In the genomic region with DNA sequence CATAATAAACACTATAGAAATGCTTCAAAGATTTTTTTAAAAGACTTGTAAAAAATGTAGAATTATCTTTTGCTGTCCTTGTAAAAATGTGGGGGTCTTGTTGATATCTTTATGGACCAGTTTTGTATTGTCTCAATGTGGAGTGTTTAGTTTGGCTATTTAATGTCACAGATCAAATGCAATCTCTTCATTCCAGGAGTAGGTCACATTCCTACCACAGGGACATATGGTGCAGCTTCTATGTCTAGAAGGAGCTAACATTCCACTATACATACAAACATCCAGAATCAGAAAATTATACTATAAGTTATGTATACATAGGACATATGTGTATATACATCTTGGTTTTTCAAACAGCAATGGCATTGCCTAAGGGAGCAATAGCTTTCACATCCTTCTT, we compare ENCODE assay signal across 1 cellular context.
TF ChIP-seq lines count a peak whose summit lies in the region.

No MANE protein-coding gene starts in this region.

TF ChIP-seq in IMR-90, 13 proteins besides CTCF, POLR2A, EP300 and RAD21:
- no peak for TF ChIP-seq FOS (IDR thresholded peaks at IDR 0.05; ENCODE audit: low read depth, low read length)
- TF ChIP-seq MAZ (IDR thresholded peaks at IDR 0.05; ENCODE audit: borderline replicate concordance, low read depth, low read length), result no peak
- no peak for TF ChIP-seq SMC3 (IDR thresholded peaks at IDR 0.05; ENCODE audit: low read depth, low read length)
- TF ChIP-seq MAFK (IDR thresholded peaks at IDR 0.05; ENCODE audit: low read depth, low read length), result no peak
- TF ChIP-seq BHLHE40 (IDR thresholded peaks at IDR 0.05; ENCODE audit: low read depth, low read length), result no peak
- no peak for TF ChIP-seq CHD1 (IDR thresholded peaks at IDR 0.05; ENCODE audit: low read depth, low read length)
- TF ChIP-seq, protein P1, sequence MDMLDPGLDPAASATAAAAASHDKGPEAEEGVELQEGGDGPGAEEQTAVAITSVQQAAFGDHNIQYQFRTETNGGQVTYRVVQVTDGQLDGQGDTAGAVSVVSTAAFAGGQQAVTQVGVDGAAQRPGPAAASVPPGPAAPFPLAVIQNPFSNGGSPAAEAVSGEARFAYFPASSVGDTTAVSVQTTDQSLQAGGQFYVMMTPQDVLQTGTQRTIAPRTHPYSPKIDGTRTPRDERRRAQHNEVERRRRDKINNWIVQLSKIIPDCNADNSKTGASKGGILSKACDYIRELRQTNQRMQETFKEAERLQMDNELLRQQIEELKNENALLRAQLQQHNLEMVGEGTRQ (IDR thresholded peaks at IDR 0.05; ENCODE audit: low read depth, low read length), result no peak
- TF ChIP-seq RFX5 (IDR thresholded peaks at IDR 0.05; ENCODE audit: low read depth, low read length), result no peak
- TF ChIP-seq NFE2L2 (IDR thresholded peaks at IDR 0.05; ENCODE audit: low read depth, low read length), result no peak
- TF ChIP-seq RCOR1 (IDR thresholded peaks at IDR 0.05; ENCODE audit: insufficient replicate concordance, low read length), result no peak
- TF ChIP-seq ELK1 (IDR thresholded peaks at IDR 0.05; ENCODE audit: borderline replicate concordance, low read depth, low read length), result no peak
- no peak for TF ChIP-seq CEBPB (IDR thresholded peaks at IDR 0.05; ENCODE audit: low read depth, low read length)
- no peak for TF ChIP-seq MXI1 (IDR thresholded peaks at IDR 0.05; ENCODE audit: borderline replicate concordance, low read depth, low read length)
